ENCODE assay signal across 8 cellular contexts in the genomic region with DNA sequence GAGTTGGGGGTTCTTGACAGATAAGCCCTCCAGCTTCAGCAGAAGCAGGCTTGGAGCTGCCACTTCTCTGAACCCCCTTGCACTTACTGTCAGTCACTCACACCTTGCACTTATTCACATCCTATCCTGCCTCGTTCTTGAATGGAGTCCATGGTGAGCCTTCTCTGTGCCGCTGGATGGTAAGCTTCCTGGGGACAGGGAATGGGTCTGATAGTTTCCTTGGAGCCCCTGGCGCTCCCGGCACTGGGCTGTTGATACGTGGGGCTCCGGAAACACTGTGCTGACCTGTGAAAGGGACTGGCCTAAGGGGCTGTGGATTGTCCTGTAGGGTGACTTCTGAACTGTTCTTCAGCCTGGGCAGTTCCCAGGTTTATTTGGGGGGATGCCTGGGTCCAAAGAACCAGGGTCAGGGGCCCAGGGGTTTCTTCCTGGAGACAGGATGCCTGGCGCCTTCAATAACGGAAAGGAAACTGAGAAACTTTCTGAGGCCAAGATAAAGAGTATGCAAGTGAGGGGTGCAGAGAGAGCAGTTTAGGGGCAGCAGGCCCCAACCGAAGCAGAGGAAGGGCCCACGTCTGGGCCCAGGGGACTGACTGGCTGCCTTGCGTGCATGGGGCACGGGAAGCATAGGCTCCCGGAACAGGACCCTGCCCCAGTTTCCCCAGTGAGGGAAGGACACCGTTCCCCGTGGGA. TPM values are rescaled to one million over a fixed set of nuclear protein-coding genes. Genes with fewer than 3 reads are reported as not detected.
DNase-seq lines count a peak whose midpoint lies in the region; ATAC-seq and TF ChIP-seq lines count a peak whose summit lies in the region.

No MANE protein-coding gene starts in this region.

- H3K27ac Mint-ChIP-seq in activated CD4-positive, alpha-beta T cell treated with anti-CD3 and anti-CD28 coated beads for 36 hours: peak overlapping the region; percentile 88
- H3K27ac Mint-ChIP-seq in T-helper 17 cell: peak overlapping the region; percentile 78

- in situ Hi-C loops in gastrocnemius medialis (cut with MboI; ENCODE audit: low sequenced_read_pairs in 4 of 4): loop anchor here in 1 of 4 donors (10.0 kb wide), 1 partner anchor 60 kb away; no protein-coding TSS in a partner anchor

- TF ChIP-seq CTCF in fibroblast of the aortic adventitia (IDR thresholded peaks at IDR 0.05; ENCODE audit: insufficient read depth, low read length) (no peak), gastrocnemius medialis (IDR thresholded peaks at IDR 0.05 in 4 of 5, conservative IDR thresholded peaks at IDR 0.05 in 1 of 5) (no peak)

- peaks cover 24 to 47% of the 10 kb centered on the region in 2 donors for H3K4me1 ChIP-seq in gastrocnemius medialis

- peak overlapping the region; percentile 13 to 71 (median 51) for H3K27ac ChIP-seq in gastrocnemius medialis

- intact Hi-C loops in activated CD4-positive, alpha-beta T cell treated with anti-CD3 and anti-CD28 coated beads for 36 hours (cut with DNase I, micrococcal nuclease): loop anchor here in 1 of 2 experiments (1.0 to 2.0 kb wide), 8 partner anchors 44 to 468 kb away; a partner anchor contains a TSS
- intact Hi-C loops in gastrocnemius medialis (cut with DNase I; ENCODE audit: low total_unique reads): loop anchor here (5.0 kb wide), 1 partner anchor 47 kb away; no protein-coding TSS in a partner anchor

- peak; percentile 30 for ATAC-seq in activated CD4-positive, alpha-beta T cell treated with anti-CD3 and anti-CD28 coated beads for 36 hours
- ATAC-seq in HG02973 (IDR thresholded peaks at IDR 0.05; ENCODE audit: unreplicated experiment): peak; percentile 37
- peak; percentile 7 for ATAC-seq in T-helper 17 cell
- ATAC-seq in gastrocnemius medialis: no peak

- H3K9me3 ChIP-seq in T-helper 17 cell (ENCODE audit: control insufficient read depth, low read length, poor library complexity, severe bottlenecking): no peaks in the 10 kb centered on the region
- no peaks in the 10 kb centered on the region for H3K9me3 ChIP-seq in gastrocnemius medialis

- H3K27me3 Mint-ChIP-seq in activated CD4-positive, alpha-beta T cell treated with anti-CD3 and anti-CD28 coated beads for 36 hours: no peaks in the 10 kb centered on the region
- H3K27me3 Mint-ChIP-seq in T-helper 17 cell: no peaks in the 10 kb centered on the region

- no peaks in the 10 kb centered on the region for H3K9me3 Mint-ChIP-seq in activated CD4-positive, alpha-beta T cell treated with anti-CD3 and anti-CD28 coated beads for 36 hours (ENCODE audit: low read depth)

- no peaks in the 10 kb centered on the region for H3K27me3 ChIP-seq in gastrocnemius medialis

- CTCF ChIA-PET in activated CD4-positive, alpha-beta T cell treated with anti-CD3 and anti-CD28 coated beads for 36 hours (lab: Charles Lee): interaction anchor here (0.8 to 1.3 kb wide), 3 partner anchors 9 to 432 kb away, joined by 4 to 6 read pairs (median 6); no protein-coding TSS in a partner anchor

- peaks cover 29% of the 10 kb centered on the region for H3K4me1 Mint-ChIP-seq in activated CD4-positive, alpha-beta T cell treated with anti-CD3 and anti-CD28 coated beads for 36 hours
- peaks cover 21% of the 10 kb centered on the region for H3K4me1 Mint-ChIP-seq in T-helper 17 cell

- H3K36me3 Mint-ChIP-seq in activated CD4-positive, alpha-beta T cell treated with anti-CD3 and anti-CD28 coated beads for 36 hours (ENCODE audit: low read depth): peaks cover 28% of the 10 kb centered on the region
- H3K36me3 Mint-ChIP-seq in T-helper 17 cell (ENCODE audit: low read depth): no peaks in the 10 kb centered on the region

- peak overlapping the region; percentile 93 for H3K4me3 Mint-ChIP-seq in activated CD4-positive, alpha-beta T cell treated with anti-CD3 and anti-CD28 coated beads for 36 hours
- peak overlapping the region; percentile 90 for H3K4me3 Mint-ChIP-seq in T-helper 17 cell

- POLR2A ChIA-PET in activated CD4-positive, alpha-beta T cell treated with anti-CD3 and anti-CD28 coated beads for 36 hours (lab: Charles Lee): interaction anchor here (0.5 to 0.6 kb wide), 2 partner anchors 15 to 730 kb away, joined by 3 to 7 read pairs; a partner anchor contains a TSS

- TF ChIP-seq POLR2A in gastrocnemius medialis (IDR thresholded peaks at IDR 0.05): no peak

- H3K4me3 ChIP-seq in fibroblast of the aortic adventitia (ENCODE audit: low read depth, low read length): peak overlapping the region; percentile 86
- H3K4me3 ChIP-seq in gastrocnemius medialis: peak overlapping the region; percentile 61 to 72 (median 65)

- no peaks in the 10 kb centered on the region for H3K36me3 ChIP-seq in gastrocnemius medialis

- peak; percentile 18 for DNase-seq in activated CD4-positive, alpha-beta T cell treated with anti-CD3 and anti-CD28 coated beads for 36 hours
- no peak for DNase-seq in activated CD4-positive, alpha-beta T cell treated with anti-CD3 and anti-CD28 coated beads for 4 hours
- DNase-seq in T-helper 17 cell (no peak), fibroblast of the aortic adventitia (ENCODE audit: low read depth) (no peak), gastrocnemius medialis (no peak), HuH-7 (ENCODE audit: low spot score) (no peak), NCI-H1930 (lab: John Stamatoyannopoulos, UW) (no peak)

RNA-seq across cellular contexts. Expression of a gene that starts 0.7 kb away (rescaled TPM):
- 1 to 10 TPM; 7.5 to 9.1 TPM for total RNA-seq in activated CD4-positive, alpha-beta T cell treated with anti-CD3 and anti-CD28 coated beads for 36 hours
- 1 to 10 TPM; 3.0 to 4.8 TPM for total RNA-seq in T-helper 17 cell
- 9.6 and 25.4 TPM in 2 replicates for total RNA-seq in fibroblast of the aortic adventitia (ENCODE audit: low replicate concordance)
- total RNA-seq in gastrocnemius medialis: 10 to 100 TPM in 2 of 4 donors, 1 to 10 TPM in 2; 3.4 to 12.4 (median 9.6) TPM

RNA-seq across cellular contexts. Expression of a gene that starts 50.9 kb away (rescaled TPM):
- 10 to 100 TPM; 29.7 to 39.3 TPM for total RNA-seq in activated CD4-positive, alpha-beta T cell treated with anti-CD3 and anti-CD28 coated beads for 36 hours
- total RNA-seq in T-helper 17 cell (10 to 100 TPM; 12.1 to 14.9 TPM), fibroblast of the aortic adventitia (ENCODE audit: low replicate concordance) (4.3 and 11.4 TPM in 2 replicates), gastrocnemius medialis (10 to 100 TPM in 3 of 4 donors, 1 to 10 TPM in 1; 9.8 to 23.1 (median 11.5) TPM)

Comparison
In these comparisons a context has a peak if more than half of its experiments do, and no peak if none do; other contexts are left out.
1. ATAC-seq: peak in activated CD4-positive, alpha-beta T cell treated with anti-CD3 and anti-CD28 coated beads for 36 hours (single experiment), HG02973 (single experiment) and T-helper 17 cell (single experiment); none in gastrocnemius medialis (0 of 2).